In genomic region chr22:21417227-21417746, GRCh38 we compare ENCODE assay signal across 8 cellular contexts. TPM values are rescaled to one million over a fixed set of nuclear protein-coding genes. Genes with fewer than 3 reads are reported as not detected.
DNase-seq lines count a peak whose midpoint lies in the region; ATAC-seq and TF ChIP-seq lines count a peak whose summit lies in the region.
"Not testable (repeated sequence)": the region's sequence is repeated elsewhere in the genome, so short reads cannot be mapped to it uniquely, and the experiment has no call there.

A gene with protein sequence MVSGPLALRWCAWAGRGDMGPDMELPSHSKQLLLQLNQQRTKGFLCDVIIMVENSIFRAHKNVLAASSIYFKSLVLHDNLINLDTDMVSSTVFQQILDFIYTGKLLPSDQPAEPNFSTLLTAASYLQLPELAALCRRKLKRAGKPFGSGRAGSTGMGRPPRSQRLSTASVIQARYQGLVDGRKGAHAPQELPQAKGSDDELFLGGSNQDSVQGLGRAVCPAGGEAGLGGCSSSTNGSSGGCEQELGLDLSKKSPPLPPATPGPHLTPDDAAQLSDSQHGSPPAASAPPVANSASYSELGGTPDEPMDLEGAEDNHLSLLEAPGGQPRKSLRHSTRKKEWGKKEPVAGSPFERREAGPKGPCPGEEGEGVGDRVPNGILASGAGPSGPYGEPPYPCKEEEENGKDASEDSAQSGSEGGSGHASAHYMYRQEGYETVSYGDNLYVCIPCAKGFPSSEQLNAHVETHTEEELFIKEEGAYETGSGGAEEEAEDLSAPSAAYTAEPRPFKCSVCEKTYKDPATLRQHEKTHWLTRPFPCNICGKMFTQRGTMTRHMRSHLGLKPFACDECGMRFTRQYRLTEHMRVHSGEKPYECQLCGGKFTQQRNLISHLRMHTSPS (plus strand): TSS chr22:21417371. CDS start chr22:21442832, 25,461 bp downstream.

- not testable (repeated sequence) for H3K18ac ChIP-seq in neuronal stem cell (ENCODE audit: low read length)

- not testable (repeated sequence) for H2BK15ac ChIP-seq in neuronal stem cell (ENCODE audit: low read length)

- H2AK5ac ChIP-seq in neuronal stem cell (ENCODE audit: low read depth, low read length): not testable (repeated sequence)

- in situ Hi-C loops in HAP-1 (cut with MboI; ENCODE audit: low sequenced_read_pairs); brain microvascular endothelial cell (cut with HindIII; ENCODE audit: low pct_ligation_motif_present, low sequenced_read_pairs): not testable (repeated sequence)

- not testable (repeated sequence) for H3K9me3 ChIP-seq in HAP-1; WERI-Rb-1 (ENCODE audit: severe bottlenecking); left ventricle myocardium inferior (replicated peaks); neuronal stem cell (replicated peaks in 1 of 2; ENCODE audit: control insufficient read depth in 2 of 2, insufficient read depth in 1 of 2, low read depth in 1 of 2, low read length in 2 of 2); upper lobe of right lung

- peak in 1 of 2 experiments; percentile 7 for DNase-seq in HAP-1 (ENCODE audit: low spot score in 2 of 2)
- DNase-seq in WERI-Rb-1; brain microvascular endothelial cell; left ventricle myocardium inferior; neuronal stem cell (ENCODE audit: low spot score); upper lobe of right lung: not testable (repeated sequence)

- not testable (repeated sequence) for H2BK12ac ChIP-seq in neuronal stem cell (ENCODE audit: low read length)

- H4K8ac ChIP-seq in neuronal stem cell (ENCODE audit: low read depth, low read length): not testable (repeated sequence)

- H3K27me3 ChIP-seq in HAP-1 (ENCODE audit: low read depth); WERI-Rb-1 (ENCODE audit: insufficient read depth, low read depth, severe bottlenecking); brain microvascular endothelial cell (replicated peaks); left ventricle myocardium inferior (ENCODE audit: low read depth); neuronal stem cell (ENCODE audit: control insufficient read depth in 3 of 3, insufficient read depth in 3 of 3, low read depth in 1 of 3, low read length in 3 of 3); upper lobe of right lung: not testable (repeated sequence)

- H3K14ac ChIP-seq in neuronal stem cell (ENCODE audit: low read length): not testable (repeated sequence)

- not testable (repeated sequence) for H2BK120ac ChIP-seq in neuronal stem cell (ENCODE audit: low read depth, low read length)

- not testable (repeated sequence) for H3K4ac ChIP-seq in neuronal stem cell (ENCODE audit: low read length)

- H3K9ac ChIP-seq in neuronal stem cell (ENCODE audit: low read depth, low read length, poor library complexity): peak within 1 kb of the TSS; percentile 44

- not testable (repeated sequence) for H3K36me3 ChIP-seq in HAP-1 (replicated peaks); WERI-Rb-1; brain microvascular endothelial cell (replicated peaks); left ventricle myocardium inferior; neuronal stem cell (replicated peaks in 1 of 2; ENCODE audit: control insufficient read depth in 2 of 2, insufficient read depth in 2 of 2, low read length in 2 of 2); upper lobe of right lung

- H2BK5ac ChIP-seq in neuronal stem cell (ENCODE audit: low read length): not testable (repeated sequence)

- not testable (repeated sequence) for H3K4me2 ChIP-seq in neuronal stem cell (ENCODE audit: insufficient read depth, low read length, poor library complexity, severe bottlenecking)

- intact Hi-C loops in left ventricle myocardium inferior (cut with micrococcal nuclease); upper lobe of right lung (cut with DNase I): not testable (repeated sequence)

- ATAC-seq in GM18867 (IDR thresholded peaks at IDR 0.05; ENCODE audit: unreplicated experiment) (peak; percentile 72), HG03354 (IDR thresholded peaks at IDR 0.05; ENCODE audit: poor library complexity, severe bottlenecking, unreplicated experiment) (peak; percentile 89), upper lobe of right lung (peak; percentile 96)

- no CpG with 5 or more reads among the region's 81 CpGs for WGBS in neuronal stem cell (ENCODE audit: extremely low coverage in 2 of 2, insufficient read length in 2 of 2, insufficient replicate concordance in 1 of 2), 2 donors

- not testable (repeated sequence) for H4K91ac ChIP-seq in neuronal stem cell (ENCODE audit: low read depth, low read length, poor library complexity)

- TF ChIP-seq CTCF in WERI-Rb-1 (IDR thresholded peaks at IDR 0.05; ENCODE audit: low read depth, low read length); brain microvascular endothelial cell (IDR thresholded peaks at IDR 0.05; ENCODE audit: low read depth, low read length, missing control alignments); left ventricle myocardium inferior (IDR thresholded peaks at IDR 0.05; ENCODE audit: borderline replicate concordance); upper lobe of right lung (IDR thresholded peaks at IDR 0.05): not testable (repeated sequence)

- H3K27ac ChIP-seq in WERI-Rb-1 (peak within 1 kb of the TSS; percentile 66), left ventricle myocardium inferior (replicated peaks) (peak within 1 kb of the TSS; percentile 62)
- not testable (repeated sequence) for H3K27ac ChIP-seq in brain microvascular endothelial cell; neuronal stem cell (replicated peaks; ENCODE audit: low read length); upper lobe of right lung

- H3K4me1 ChIP-seq in HAP-1; left ventricle myocardium inferior; neuronal stem cell (ENCODE audit: control insufficient read depth in 2 of 2, insufficient read depth in 1 of 2, low read depth in 1 of 2, low read length in 2 of 2); upper lobe of right lung: not testable (repeated sequence)

- H3K4me3 ChIP-seq in HAP-1: peak within 1 kb of the TSS; percentile 40
- peak within 1 kb of the TSS; percentile 46 for H3K4me3 ChIP-seq in WERI-Rb-1 (ENCODE audit: low read depth, low read length)
- peak within 1 kb of the TSS; percentile 40 for H3K4me3 ChIP-seq in brain microvascular endothelial cell (ENCODE audit: low read depth, low read length)
- peak within 1 kb of the TSS; percentile 66 for H3K4me3 ChIP-seq in left ventricle myocardium inferior
- peak within 1 kb of the TSS; percentile 51 to 77 for H3K4me3 ChIP-seq in neuronal stem cell (ENCODE audit: low read length in 2 of 2)
- peak within 1 kb of the TSS; percentile 53 for H3K4me3 ChIP-seq in upper lobe of right lung

- H2AFZ ChIP-seq in neuronal stem cell (ENCODE audit: low read length): peak within 1 kb of the TSS; percentile 68

- not testable (repeated sequence) for H3K23ac ChIP-seq in neuronal stem cell (ENCODE audit: low read depth, low read length, poor library complexity)

- H3K79me1 ChIP-seq in neuronal stem cell (ENCODE audit: low read depth, low read length): not testable (repeated sequence)

RNA-seq across cellular contexts. Expression of the gene that starts here (rescaled TPM):
- 1.5 TPM for total RNA-seq in left ventricle myocardium inferior
- polyA plus RNA-seq in neuronal stem cell (2013, experiment 1 of 2): 17.8 TPM
- 18.7 TPM for polyA plus RNA-seq in neuronal stem cell (2013, experiment 2 of 2)
- 5.1 TPM for total RNA-seq in upper lobe of right lung
